In the genomic region with DNA sequence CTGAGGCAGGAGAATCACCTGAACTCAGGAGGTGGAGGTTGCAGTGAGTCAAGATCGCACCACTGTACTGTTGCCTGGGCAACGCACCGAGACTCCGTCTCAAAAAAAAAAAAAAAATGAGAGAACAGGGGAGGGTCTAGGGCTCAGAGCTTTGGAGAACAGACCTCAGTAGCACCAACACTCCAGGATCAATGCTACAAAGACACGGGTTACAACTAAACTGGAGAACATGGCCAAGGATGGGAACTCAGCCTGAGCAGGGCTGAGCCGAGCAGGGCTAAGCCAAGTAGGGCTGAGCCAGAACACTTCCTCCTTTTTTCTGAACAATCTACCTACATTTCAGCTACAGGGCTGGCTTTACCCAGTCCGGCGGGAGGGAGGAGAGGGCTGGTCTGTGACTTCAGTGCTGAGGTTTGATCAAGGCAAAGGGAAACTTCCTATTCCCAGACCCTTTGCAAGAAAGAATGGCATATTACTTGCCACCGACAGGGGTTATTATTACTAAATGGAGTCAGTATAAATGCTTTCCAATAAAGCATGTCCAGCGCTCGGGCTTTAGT, we compare ENCODE assay signal across 8 cellular contexts. TPM values are rescaled to one million over a fixed set of nuclear protein-coding genes. Genes with fewer than 3 reads are reported as not detected.
DNase-seq lines count a peak whose midpoint lies in the region; ATAC-seq, FAIRE-seq and TF ChIP-seq lines count a peak whose summit lies in the region.

No MANE protein-coding gene starts in this region.

- in situ Hi-C loops in brain microvascular endothelial cell (cut with HindIII; ENCODE audit: low pct_ligation_motif_present, low sequenced_read_pairs) (no loop called here), HepG2 (cut with HindIII; ENCODE audit: extremely low pct_ligation_motif_present, low pct_unique_long_range_greater_than_20kb) (no loop called here)

- CTCF ChIA-PET in BJ (lab: Yijun Ruan, JAX), result interaction anchor here (2.3 kb wide), 1 partner anchor 20 kb away, joined by 5 read pairs; no protein-coding TSS in a partner anchor
- CTCF ChIA-PET in HepG2 (lab: Yijun Ruan, JAX; ENCODE audit: low intra/inter-chr PET ratio, low total read pairs), result no interaction called here

- H4K20me1 ChIP-seq in HepG2 (ENCODE audit: insufficient read depth, low read length), result no peaks in the 10 kb centered on the region

- POLR2A ChIA-PET in BJ (lab: Charles Lee) (no interaction called here), HepG2 (lab: Yijun Ruan, JAX) (interaction anchor here (0.7 to 1.7 kb wide), 3 partner anchors 24 to 150 kb away, joined by 4 to 6 read pairs (median 5); no protein-coding TSS in a partner anchor)

- BruUV-seq in HepG2 (replicated peaks; lab: Mats Ljungman, UMichigan), result no TSS peak

- H3K4me3 ChIP-seq in BJ (ENCODE audit: low read depth, low read length) (peak overlapping the region; percentile 72), brain microvascular endothelial cell (ENCODE audit: low read depth, low read length) (peak overlapping the region; percentile 62), HepG2 (replicated peaks in 1 of 3; ENCODE audit: insufficient read depth in 1 of 3, low read depth in 2 of 3, low read length in 3 of 3) (peak overlapping the region; percentile 52 to 84 (median 70); a peak in 5 of 6 replicates), thoracic aorta (peak overlapping the region; percentile 86)

- TF ChIP-seq CTCF in BJ (IDR thresholded peaks at IDR 0.05; ENCODE audit: insufficient read depth, low read depth, low read length) (no peak), brain microvascular endothelial cell (IDR thresholded peaks at IDR 0.05; ENCODE audit: low read depth, low read length, missing control alignments) (no peak), HepG2 (CRISPR knock-in tag; IDR thresholded peaks at IDR 0.05) (no peak), thoracic aorta (IDR thresholded peaks at IDR 0.05) (no peak)

- H3K36me3 ChIP-seq in BJ (ENCODE audit: control insufficient read depth, insufficient read depth, low read length) (no peaks in the 10 kb centered on the region), brain microvascular endothelial cell (replicated peaks) (no peaks in the 10 kb centered on the region), HepG2 (replicated peaks in 1 of 2; ENCODE audit: control insufficient read depth in 1 of 2, insufficient read depth in 2 of 2, low read length in 2 of 2) (no peaks in the 10 kb centered on the region), thoracic aorta (no peaks in the 10 kb centered on the region)

- 66% methylated on average over 11 of the region's 11 CpGs for WGBS in HepG2 (ENCODE audit: low lambda C conversion rate)

- peaks cover 30% of the 10 kb centered on the region for H3K79me2 ChIP-seq in HepG2 (ENCODE audit: insufficient read depth, low read length)

- TF ChIP-seq EP300 in HepG2 (IDR thresholded peaks at IDR 0.05; ENCODE audit: low read depth in 2 of 2, low read length in 2 of 2) (no peak), HepG2 (CRISPR knock-in tag; IDR thresholded peaks at IDR 0.05; ENCODE audit: borderline replicate concordance) (no peak)

- H3K27me3 ChIP-seq in BJ (ENCODE audit: control insufficient read depth, insufficient read depth, low read length) (no peaks in the 10 kb centered on the region), brain microvascular endothelial cell (replicated peaks) (no peaks in the 10 kb centered on the region), HepG2 (ENCODE audit: control insufficient read depth in 1 of 2, insufficient read depth in 2 of 2, low read length in 2 of 2) (no peaks in the 10 kb centered on the region), thoracic aorta (replicated peaks; ENCODE audit: insufficient read depth) (no peaks in the 10 kb centered on the region)

- H3K9me3 ChIP-seq in HepG2 (ENCODE audit: low read length) (no peaks in the 10 kb centered on the region), thoracic aorta (no peaks in the 10 kb centered on the region)

- no peak for FAIRE-seq in HepG2 (lab: Jason Lieb, UNC)

- H3K4me2 ChIP-seq in HepG2 (ENCODE audit: low read depth, low read length), result peak overlapping the region; percentile 99

- no peak for TF ChIP-seq RAD21 in HepG2 (CRISPR knock-in tag; IDR thresholded peaks at IDR 0.05)

- DNase-seq in BJ (ENCODE audit: low read depth), result no peak
- no peak for DNase-seq in brain microvascular endothelial cell
- DNase-seq in HepG2 (ENCODE audit: low spot score), result no peak
- no peak for DNase-seq in thoracic aorta (ENCODE audit: low spot score)
- no peak for DNase-seq in amniotic stem cell (lab: John Stamatoyannopoulos, UW)

- H3K4me1 ChIP-seq in HepG2 (ENCODE audit: insufficient read depth, low read length), result peaks cover 56% of the 10 kb centered on the region
- peaks cover 12 to 26% of the 10 kb centered on the region in 2 donors for H3K4me1 ChIP-seq in thoracic aorta (ENCODE audit: control insufficient read depth in 1 of 2, low read depth in 2 of 2)

- intact Hi-C loops in HepG2 (cut with micrococcal nuclease; ENCODE audit: unreplicated experiment), result no loop called here

- TF ChIP-seq POLR2A in HepG2 (IDR thresholded peaks at IDR 0.05; ENCODE audit: insufficient read depth in 1 of 2, low read depth in 2 of 2, low read length in 2 of 2), result no peak; a peak in 1 of 4 replicates

- H3K9ac ChIP-seq in HepG2 (ENCODE audit: insufficient read depth, low read depth, low read length), result peak overlapping the region; percentile 87

- H3K27ac ChIP-seq in brain microvascular endothelial cell, result peak overlapping the region; percentile 90
- peak overlapping the region; percentile 86 for H3K27ac ChIP-seq in HepG2 (ENCODE audit: extremely low read length, insufficient read depth, low read length)
- H3K27ac ChIP-seq in thoracic aorta, result peak overlapping the region; percentile 87 to 90

- ATAC-seq in GM19328 (IDR thresholded peaks at IDR 0.05; ENCODE audit: unreplicated experiment) (peak; percentile 50), HG03342 (IDR thresholded peaks at IDR 0.05; ENCODE audit: unreplicated experiment) (peak; percentile 51), SK-N-SH treated with all-trans-retinoic acid at 6 μM for 48 hours (peak; percentile 48), HepG2 (peak; percentile 57), thoracic aorta (ENCODE audit: insufficient number of reproducible peaks, low FRiP score, low read depth) (no peak)

- peak overlapping the region; percentile 85 for H2AFZ ChIP-seq in HepG2 (ENCODE audit: low read length)

TF ChIP-seq in SK-N-SH treated with all-trans-retinoic acid at 6 μM for 48 hours, 23 proteins besides CTCF, POLR2A, EP300 and RAD21 (continues in another document):
- no peak for TF ChIP-seq ISL1 (CRISPR knock-in tag; IDR thresholded peaks at IDR 0.05)
- no peak for TF ChIP-seq ZNF8 (CRISPR knock-in tag; IDR thresholded peaks at IDR 0.05)

TF ChIP-seq in HepG2, 621 proteins besides CTCF, POLR2A, EP300 and RAD21 (continues in another document):
- TF ChIP-seq ZNF44 (CRISPR knock-in tag; IDR thresholded peaks at IDR 0.05) (no peak; the same call in 1 of the 2 replicates), ZNF34 (CRISPR knock-in tag; IDR thresholded peaks at IDR 0.05; ENCODE audit: borderline replicate concordance) (no peak), XRCC5 (optimal IDR thresholded peaks at IDR 0.05; ENCODE audit: low read length) (peak; percentile 9), JARID2 (CRISPR knock-in tag; IDR thresholded peaks at IDR 0.05; ENCODE audit: insufficient replicate concordance) (no peak), GATAD2A (CRISPR knock-in tag; IDR thresholded peaks at IDR 0.05) (no peak), HMG20A (CRISPR knock-in tag; IDR thresholded peaks at IDR 0.05; ENCODE audit: borderline replicate concordance) (no peak), ZSCAN21 (CRISPR knock-in tag; IDR thresholded peaks at IDR 0.05; ENCODE audit: borderline replicate concordance) (no peak), SP1 (IDR thresholded peaks at IDR 0.05) (no peak), SP1 (CRISPR knock-in tag; IDR thresholded peaks at IDR 0.05) (0 out of 2 replicates have a peak, but pooled peaks have one; percentile 8), KMT2A (CRISPR knock-in tag; IDR thresholded peaks at IDR 0.05) (0 out of 2 replicates have a peak, but pooled peaks have one; percentile 21)

RNA-seq across cellular contexts. Expression of gene CASP8, which starts 2.9 kb away (rescaled TPM):
- polyA plus RNA-seq in BJ (2011; rRNA removed) (10.3 and 16.8 TPM in 2 replicates), HepG2 (2011; rRNA removed) (25.0 and 28.0 TPM in 2 replicates)
- 6.9 and 9.1 TPM in 2 replicates for polyA minus RNA-seq in BJ (2011; rRNA and poly(A)+ RNA removed)
- total RNA-seq in HepG2 (2016; rRNA removed; fragmentation: Illumina TruSeq; extraction: Trizol) (52.8 and 60.9 TPM in 2 replicates), thoracic aorta (10 to 100 TPM; 11.5 to 14.6 TPM)
- total RNA-seq in HepG2 (2016; cell fraction: cytosol; rRNA removed; fragmentation: Illumina TruSeq; extraction: Trizol; ENCODE audit: low read depth), result 4.5 and 4.7 TPM in 2 replicates
- 53.5 and 59.7 TPM in 2 replicates for total RNA-seq in HepG2 (2016; cell fraction: insoluble cytoplasmic fraction; rRNA removed; fragmentation: Illumina TruSeq; extraction: Trizol)
- 8.5 and 10.6 TPM in 2 replicates for total RNA-seq in HepG2 (2016; cell fraction: membrane; rRNA removed; fragmentation: Illumina TruSeq; extraction: Trizol)
- 51.8 and 63.9 TPM in 2 replicates for total RNA-seq in HepG2 (2016; cell fraction: nucleus; rRNA removed; fragmentation: Illumina TruSeq; extraction: Trizol)
- 10.5 and 15.9 TPM in 2 replicates for polyA plus RNA-seq in HepG2 (2011; cell fraction: cytosol; rRNA removed)
- polyA plus RNA-seq in HepG2 (2011; cell fraction: nucleus; rRNA removed), result 57.5 and 66.0 TPM in 2 replicates
- polyA plus RNA-seq in HepG2 (2012), result 20.2 and 27.3 TPM in 2 replicates
- 1.3 and 1.7 TPM in 2 replicates for polyA plus RNA-seq in HepG2 (2016; cell fraction: cytosol; fragmentation: Illumina TruSeq; extraction: Trizol; ENCODE audit: low read depth)
- polyA plus RNA-seq in HepG2 (2016; cell fraction: insoluble cytoplasmic fraction; fragmentation: Illumina TruSeq; extraction: Trizol; ENCODE audit: low read depth), result 45.6 and 48.1 TPM in 2 replicates
- polyA plus RNA-seq in HepG2 (2016; cell fraction: membrane; fragmentation: Illumina TruSeq; extraction: Trizol; ENCODE audit: low read depth), result 4.1 and 5.4 TPM in 2 replicates
- polyA plus RNA-seq in HepG2 (2016; cell fraction: nucleus; fragmentation: Illumina TruSeq; extraction: Trizol; ENCODE audit: insufficient read depth, low read depth), result 61.4 and 62.4 TPM in 2 replicates
- polyA minus RNA-seq in HepG2 (2011; rRNA and poly(A)+ RNA removed; ENCODE audit: low replicate concordance), result 16.2 and 17.9 TPM in 2 replicates
- polyA minus RNA-seq in HepG2 (2011; cell fraction: cytosol; rRNA and poly(A)+ RNA removed), result 16.5 and 18.2 TPM in 2 replicates
- 43.9 and 54.2 TPM in 2 replicates for polyA minus RNA-seq in HepG2 (2011; cell fraction: nucleus; rRNA and poly(A)+ RNA removed)
